Comparison of ENCODE assay signal across 9 cellular contexts in the genomic region with DNA sequence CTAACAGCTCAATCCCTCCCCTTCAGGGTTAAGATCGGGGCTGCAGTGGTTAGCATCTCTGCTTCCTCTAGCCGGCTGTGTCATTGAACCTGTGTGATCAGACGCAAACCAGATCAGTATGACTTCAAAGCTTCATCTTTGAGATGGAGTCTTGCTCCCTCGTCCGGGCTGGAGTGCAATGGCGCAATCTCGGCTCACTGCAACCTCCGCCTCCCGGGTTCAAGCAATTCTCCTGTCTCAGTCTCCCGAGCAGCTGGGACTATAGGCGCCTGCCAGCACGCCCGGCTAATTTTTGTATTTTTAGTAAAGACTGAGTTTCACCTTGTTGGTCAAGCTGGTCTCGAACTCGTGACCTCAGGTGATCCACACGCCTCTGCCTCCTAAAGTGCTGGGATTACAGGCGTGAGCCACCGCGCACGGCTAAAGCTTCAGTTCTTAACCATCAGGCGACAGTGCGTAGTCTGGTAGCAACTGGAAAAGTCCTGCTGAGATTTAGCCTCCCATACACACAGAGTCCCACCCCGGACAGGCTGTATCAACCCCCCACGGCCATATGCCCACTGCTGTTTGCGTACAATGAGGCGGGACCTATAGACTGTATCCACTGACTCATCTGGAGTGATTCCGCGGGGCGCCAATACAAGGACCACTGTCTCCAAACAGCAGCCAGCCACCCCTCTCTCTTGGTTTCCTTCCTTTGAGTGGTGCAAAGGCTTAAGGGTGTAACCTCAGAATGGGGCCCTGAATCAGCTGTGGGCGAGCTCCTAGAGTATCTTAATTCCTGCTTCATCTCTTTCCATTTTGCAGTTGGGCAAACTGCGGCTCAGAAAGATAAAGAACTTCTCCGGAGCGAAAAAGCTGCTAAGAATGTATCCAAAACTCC. TPM values are rescaled to one million over a fixed set of nuclear protein-coding genes. Genes with fewer than 3 reads are reported as not detected.
A peak's percentile ranks its signal among the peaks of the same experiment; 100 is the strongest.
DNase-seq lines count a peak whose midpoint lies in the region; ATAC-seq and TF ChIP-seq lines count a peak whose summit lies in the region.
"Had no signal": no experiment of that assay in that cellular context is flagged by ENCODE, and none has a peak within 500 bp of the region (broad histone marks: within the 10 kb centered on the region; RNA-seq: fewer than 3 reads in every experiment).

No MANE protein-coding gene starts in this region.

- H3K4me2 ChIP-seq in SU-DHL-6 (ENCODE audit: low read depth, low read length, poor library complexity, severe bottlenecking), result peak overlapping the region; percentile 62

- H3F3A ChIP-seq in SU-DHL-6 (ENCODE audit: insufficient read depth), result no peaks in the 10 kb centered on the region

- H3K4me1 ChIP-seq in left ventricle myocardium inferior (peaks cover 27% of the 10 kb centered on the region), psoas muscle (peaks cover 11% of the 10 kb centered on the region), vagina (peaks cover 17% of the 10 kb centered on the region)

- TF ChIP-seq CTCF in SU-DHL-6 (IDR thresholded peaks at IDR 0.05; ENCODE audit: insufficient read depth, low read length, poor library complexity, severe bottlenecking) (no peak), left ventricle myocardium inferior (IDR thresholded peaks at IDR 0.05; ENCODE audit: borderline replicate concordance) (no peak), psoas muscle (IDR thresholded peaks at IDR 0.05) (no peak), vagina (IDR thresholded peaks at IDR 0.05) (no peak)

- peaks cover 9% of the 10 kb centered on the region; the same call in 1 of the 2 replicates for H3K79me2 ChIP-seq in SU-DHL-6 (ENCODE audit: insufficient read depth, low read length)

- in situ Hi-C loops in KBM-7 (cut with MboI; ENCODE audit: low pct_unique_long_range_greater_than_20kb, low sequenced_read_pairs), result no loop called here

- intact Hi-C loops in left ventricle myocardium inferior (cut with micrococcal nuclease), result no loop called here
- intact Hi-C loops in psoas muscle (cut with DNase I), result loop anchor here in 1 of 2 donors (2.0 kb wide), 1 partner anchor 28 kb away; the partner anchor contains the start of gene CDC42
- intact Hi-C loops in vagina (cut with DNase I), result loop anchor here (5.0 kb wide), 1 partner anchor 532 kb away; no protein-coding TSS in a partner anchor

- no peaks in the 10 kb centered on the region for H3K9me2 ChIP-seq in SU-DHL-6 (replicated peaks; ENCODE audit: insufficient read depth, low read length)

- H3K4me3 ChIP-seq in SU-DHL-6 (ENCODE audit: insufficient read depth, low read length, poor library complexity, severe bottlenecking) (peak overlapping the region; percentile 75), left ventricle myocardium inferior (peak overlapping the region; percentile 99), psoas muscle (peak overlapping the region; percentile 74), vagina (peak overlapping the region; percentile 65 to 98)

- H3K27me3 ChIP-seq in SU-DHL-6 (ENCODE audit: low read length) (no peaks in the 10 kb centered on the region), left ventricle myocardium inferior (ENCODE audit: low read depth) (no peaks in the 10 kb centered on the region), psoas muscle (ENCODE audit: insufficient read depth in 3 of 3, low read length in 2 of 3) (no peaks in the 10 kb centered on the region), vagina (no peaks in the 10 kb centered on the region)

- DNase-seq in DMS79 treated with DMSO at 0.1 percent for 48 hours (lab: John Stamatoyannopoulos, UW), result peak; percentile 96
- peak; percentile 84 for DNase-seq in KBM-7
- peak; percentile 41 for DNase-seq in activated naive CD8-positive, alpha-beta T cell treated with anti-CD3 and anti-CD28 coated beads, Interleukin-2, amount 50 U/mL, for 16 hours (ENCODE audit: low read depth, low spot score)
- peak; percentile 33 for DNase-seq in left ventricle myocardium inferior
- peak; percentile 58 to 71 for DNase-seq in psoas muscle
- DNase-seq in vagina (ENCODE audit: extremely low spot score in 2 of 2), result no peak

- H3K36me3 ChIP-seq in SU-DHL-6 (ENCODE audit: low read length) (no peaks in the 10 kb centered on the region), left ventricle myocardium inferior (no peaks in the 10 kb centered on the region), psoas muscle (ENCODE audit: insufficient read depth in 1 of 2, low read depth in 1 of 2) (no peaks in the 10 kb centered on the region), vagina (no peaks in the 10 kb centered on the region)

- H3K9ac ChIP-seq in SU-DHL-6 (ENCODE audit: low read length), result peak overlapping the region; percentile 89

- H3K27ac ChIP-seq in SU-DHL-6 (ENCODE audit: low read depth, low read length) (no peak overlapping the region), left ventricle myocardium inferior (replicated peaks) (peak overlapping the region; percentile 99), psoas muscle (peak overlapping the region; percentile 96), vagina (peak overlapping the region; percentile 88)

- no peaks in the 10 kb centered on the region for H4K20me1 ChIP-seq in SU-DHL-6 (ENCODE audit: low read depth, low read length)

- no peaks in the 10 kb centered on the region for H3K9me3 ChIP-seq in SU-DHL-6 (ENCODE audit: insufficient read depth, low read length)
- H3K9me3 ChIP-seq in left ventricle myocardium inferior (replicated peaks), result no peaks in the 10 kb centered on the region
- no peaks in the 10 kb centered on the region for H3K9me3 ChIP-seq in psoas muscle
- H3K9me3 ChIP-seq in vagina, result no peaks in the 10 kb centered on the region

- H2AFZ ChIP-seq in SU-DHL-6 (ENCODE audit: low read depth, low read length, severe bottlenecking), result peak overlapping the region; percentile 93

- ATAC-seq in GM21529 (IDR thresholded peaks at IDR 0.05; ENCODE audit: unreplicated experiment), result peak; percentile 34
- ATAC-seq in psoas muscle, result peak; percentile 38 to 68 (median 50)

- 4 to 6% (median 4%) methylated on average over 33 of the region's 33 CpGs for WGBS in psoas muscle, 3 donors

- no peak for TF ChIP-seq POLR2A in vagina (IDR thresholded peaks at IDR 0.05)

RNA-seq across cellular contexts. Expression of gene CELA3A, which starts 23.3 kb away (rescaled TPM):
- total RNA-seq in left ventricle myocardium inferior, result not detected
- total RNA-seq in psoas muscle, result 1 to 10 TPM in 1 of 4 donors, under 1 TPM in 1, not detected in 2; 0.65 to 4.0 TPM
- polyA plus RNA-seq in psoas muscle, result 1 to 10 TPM in 1 of 3 donors, under 1 TPM in 1, not detected in 1; 0.62 to 2.2 TPM
- not detected for total RNA-seq in vagina
- total RNA-seq: renal cortical epithelial cell had no signal

RNA-seq across cellular contexts. Expression of gene CDC42, which starts 27.8 kb away (rescaled TPM):
- total RNA-seq in left ventricle myocardium inferior (126 TPM), psoas muscle (100 to 1,000 TPM in 3 of 4 donors, 10 to 100 TPM in 1; 98.7 to 135 (median 122) TPM), vagina (141 TPM)
- polyA plus RNA-seq in psoas muscle, result 100 to 1,000 TPM in 2 of 3 donors, 10 to 100 TPM in 1; 71.6 to 126 (median 115) TPM

RNA-seq across cellular contexts. Expression of gene CELA3B, which starts 47.9 kb away (rescaled TPM):
- total RNA-seq in left ventricle myocardium inferior, result not detected
- total RNA-seq in psoas muscle, result 1 to 10 TPM in 1 of 4 donors, under 1 TPM in 1, not detected in 2; 0.42 to 1.7 TPM
- under 1 TPM; 0.09 to 0.64 (median 0.24) TPM for polyA plus RNA-seq in psoas muscle
- total RNA-seq in vagina, result not detected
- total RNA-seq: renal cortical epithelial cell had no signal

Comparison
In these comparisons a context has a peak if more than half of its experiments do, and no peak if none do; other contexts are left out.
1. DNase-seq: peak in DMS79 treated with DMSO at 0.1 percent for 48 hours (single experiment), KBM-7 (single experiment), activated naive CD8-positive, alpha-beta T cell treated with anti-CD3 and anti-CD28 coated beads, Interleukin-2, amount 50 U/mL, for 16 hours (single experiment), left ventricle myocardium inferior (single experiment) and psoas muscle (2 of 2); none in vagina (0 of 2).
2. Peak in every context shown above with its lines, with median percentiles within 50 percentile points of each other: H3K4me3 ChIP-seq.